In the genomic region with DNA sequence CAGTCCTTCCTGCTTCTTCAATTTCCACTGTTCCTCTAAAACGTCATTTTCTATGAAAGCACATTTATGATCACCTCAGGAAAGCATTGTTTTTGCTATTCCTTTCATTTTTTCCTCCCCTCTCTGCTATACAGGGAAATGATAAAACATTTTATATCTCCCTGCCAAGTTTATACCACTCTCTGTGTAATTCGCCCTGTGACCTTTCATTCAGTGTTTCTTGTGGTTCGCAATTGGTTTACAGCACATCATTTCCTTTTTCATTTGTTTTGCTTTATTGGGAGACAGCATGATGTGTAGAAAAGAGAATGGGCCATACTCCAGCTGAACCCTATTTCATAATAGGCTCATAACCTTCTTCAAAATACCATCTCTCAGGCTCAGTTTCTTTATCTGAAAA, we compare ENCODE assay signal across 15 cellular contexts.
DNase-seq lines count a peak whose midpoint lies in the region; ATAC-seq and TF ChIP-seq lines count a peak whose summit lies in the region.
"Had no signal": no experiment of that assay in that cellular context is flagged by ENCODE, and none has a peak within 500 bp of the region (broad histone marks: within the 10 kb centered on the region; RNA-seq: fewer than 3 reads in every experiment).

No MANE protein-coding gene starts in this region.

- no peaks in the 10 kb centered on the region for H3K36me3 ChIP-seq in transverse colon

- H3K27ac Mint-ChIP-seq in activated CD8-positive, alpha-beta T cell treated with anti-CD3 and anti-CD28 coated beads for 36 hours = no peak overlapping the region
- H3K27ac Mint-ChIP-seq in activated CD8-positive, alpha-beta T cell treated with anti-CD3 and anti-CD28 coated beads, Interleukin-2, amount 10 ng/mL, durations not matched to agents 7 days and 5 days = no peak overlapping the region

- H3K27me3 Mint-ChIP-seq in activated CD8-positive, alpha-beta T cell treated with anti-CD3 and anti-CD28 coated beads for 36 hours = peaks cover 8% of the 10 kb centered on the region
- H3K27me3 Mint-ChIP-seq in activated CD8-positive, alpha-beta T cell treated with anti-CD3 and anti-CD28 coated beads, Interleukin-2, amount 10 ng/mL, durations not matched to agents 7 days and 5 days (ENCODE audit: low read depth) = peaks cover 7% of the 10 kb centered on the region

- ATAC-seq in activated CD8-positive, alpha-beta T cell treated with anti-CD3 and anti-CD28 coated beads for 36 hours = peak; percentile 58
- no peak for ATAC-seq in activated CD8-positive, alpha-beta T cell treated with anti-CD3 and anti-CD28 coated beads, Interleukin-2, amount 10 ng/mL, durations not matched to agents 7 days and 5 days

- in situ Hi-C loops in transverse colon (cut with MboI; ENCODE audit: low pct_ligation_motif_present in 1 of 4, low pct_unique_long_range_greater_than_20kb in 1 of 4, low sequenced_read_pairs in 3 of 4) = no loop called here

- TF ChIP-seq CTCF in activated CD8-positive, alpha-beta T cell treated with anti-CD3 and anti-CD28 coated beads for 36 hours (IDR thresholded peaks at IDR 0.05) = no peak
- TF ChIP-seq CTCF in transverse colon (IDR thresholded peaks at IDR 0.05) (no peak), GM10248 (IDR thresholded peaks at IDR 0.05; ENCODE audit: control extremely low read depth, extremely low read depth, low read depth, missing control alignments) (no peak)

- H3K4me3 ChIP-seq in transverse colon = no peak overlapping the region
- H3K4me3 ChIP-seq: skin epidermis, testis had no signal

- CTCF ChIA-PET in activated CD8-positive, alpha-beta T cell treated with anti-CD3 and anti-CD28 coated beads for 36 hours (lab: Charles Lee) = no interaction called here
- CTCF ChIA-PET in activated CD8-positive, alpha-beta T cell treated with anti-CD3 and anti-CD28 coated beads, Interleukin-2, amount 10 ng/mL, durations not matched to agents 7 days and 5 days (lab: Charles Lee) = no interaction called here
- CTCF ChIA-PET in GM10248 (lab: Yijun Ruan, JAX) = interaction anchor here (0.6 to 1.5 kb wide), 5 partner anchors 9 to 15 kb away, joined by 3 to 4 read pairs (median 3); no protein-coding TSS in a partner anchor

- no peaks in the 10 kb centered on the region for H3K9me3 ChIP-seq in transverse colon
- H3K9me3 ChIP-seq: testis had no signal

- no peaks in the 10 kb centered on the region for H3K36me3 Mint-ChIP-seq in activated CD8-positive, alpha-beta T cell treated with anti-CD3 and anti-CD28 coated beads for 36 hours (ENCODE audit: low read depth)
- H3K36me3 Mint-ChIP-seq in activated CD8-positive, alpha-beta T cell treated with anti-CD3 and anti-CD28 coated beads, Interleukin-2, amount 10 ng/mL, durations not matched to agents 7 days and 5 days (ENCODE audit: low read depth) = no peaks in the 10 kb centered on the region
- H3K36me3 Mint-ChIP-seq: natural killer cell had no signal

- intact Hi-C loops in activated CD8-positive, alpha-beta T cell treated with anti-CD3 and anti-CD28 coated beads for 36 hours (cut with micrococcal nuclease) = no loop called here
- intact Hi-C loops in transverse colon (cut with DNase I; ENCODE audit: low total_unique reads) = no loop called here

- POLR2A ChIA-PET in activated CD8-positive, alpha-beta T cell treated with anti-CD3 and anti-CD28 coated beads for 36 hours (lab: Charles Lee) = no interaction called here
- POLR2A ChIA-PET in activated CD8-positive, alpha-beta T cell treated with anti-CD3 and anti-CD28 coated beads, Interleukin-2, amount 10 ng/mL, durations not matched to agents 7 days and 5 days (lab: Charles Lee) = no interaction called here
- POLR2A ChIA-PET in GM10248 (lab: Yijun Ruan, JAX) = no interaction called here

- no peak overlapping the region for H3K4me3 Mint-ChIP-seq in activated CD8-positive, alpha-beta T cell treated with anti-CD3 and anti-CD28 coated beads for 36 hours
- no peak overlapping the region for H3K4me3 Mint-ChIP-seq in activated CD8-positive, alpha-beta T cell treated with anti-CD3 and anti-CD28 coated beads, Interleukin-2, amount 10 ng/mL, durations not matched to agents 7 days and 5 days
- H3K4me3 Mint-ChIP-seq: natural killer cell had no signal

- no peak for DNase-seq in activated CD8-positive, alpha-beta T cell treated with anti-CD3 and anti-CD28 coated beads for 36 hours
- DNase-seq in activated CD8-positive, alpha-beta T cell treated with anti-CD3 and anti-CD28 coated beads, Interleukin-2, amount 10 ng/mL, durations not matched to agents 7 days and 5 days = no peak
- DNase-seq in astrocyte of the hippocampus (ENCODE audit: low read depth, low spot score) (peak; percentile 21), iris pigment epithelial cell (ENCODE audit: low read depth) (peak; percentile 93), transverse colon (no peak), NCI-H510A (lab: John Stamatoyannopoulos, UW) (no peak), ecto neural progenitor cell (ENCODE audit: low spot score) (no peak), GM10248 (ENCODE audit: extremely low spot score) (no peak)
- DNase-seq: activated CD4-positive, CD25-positive, alpha-beta regulatory T cell treated with anti-CD3 and anti-CD28 coated beads, Interleukin-2, amount 50 U/mL, for 72 hours; effector memory CD4-positive, alpha-beta T cell; head of caudate nucleus; natural killer cell; SW 1271; testis had no signal

- H3K4me1 Mint-ChIP-seq in activated CD8-positive, alpha-beta T cell treated with anti-CD3 and anti-CD28 coated beads for 36 hours (ENCODE audit: low read depth) = peaks cover 8% of the 10 kb centered on the region
- peaks cover 9% of the 10 kb centered on the region for H3K4me1 Mint-ChIP-seq in activated CD8-positive, alpha-beta T cell treated with anti-CD3 and anti-CD28 coated beads, Interleukin-2, amount 10 ng/mL, durations not matched to agents 7 days and 5 days (ENCODE audit: low read depth)

- H3K27me3 ChIP-seq in transverse colon = no peaks in the 10 kb centered on the region
- H3K27me3 ChIP-seq: testis had no signal

- no peak for TF ChIP-seq POLR2A in transverse colon (IDR thresholded peaks at IDR 0.05)

- H3K9me3 Mint-ChIP-seq in activated CD8-positive, alpha-beta T cell treated with anti-CD3 and anti-CD28 coated beads for 36 hours = no peaks in the 10 kb centered on the region
- H3K9me3 Mint-ChIP-seq in activated CD8-positive, alpha-beta T cell treated with anti-CD3 and anti-CD28 coated beads, Interleukin-2, amount 10 ng/mL, durations not matched to agents 7 days and 5 days (ENCODE audit: insufficient read depth) = no peaks in the 10 kb centered on the region
- H3K9me3 Mint-ChIP-seq: natural killer cell had no signal

- H3K4me1 ChIP-seq in transverse colon = peaks cover 6 to 41% (median 11%) of the 10 kb centered on the region in 4 donors
- H3K4me1 ChIP-seq: testis had no signal

- no peak for TF ChIP-seq EP300 in transverse colon (IDR thresholded peaks at IDR 0.05; ENCODE audit: low read depth)

- WGBS in transverse colon (ENCODE audit: low coverage in 1 of 2), 2 donors = 20 to 27% methylated on average over 3 of the region's 3 CpGs

- peak overlapping the region; percentile 3 to 74 (median 62) for H3K27ac ChIP-seq in transverse colon
- H3K27ac ChIP-seq: testis had no signal

Comparison
In these comparisons a context has a peak if more than half of its experiments do, and no peak if none do; other contexts are left out.
1. DNase-seq: peak in astrocyte of the hippocampus (single experiment) and iris pigment epithelial cell (single experiment); none in activated CD8-positive, alpha-beta T cell treated with anti-CD3 and anti-CD28 coated beads for 36 hours (single experiment), activated CD8-positive, alpha-beta T cell treated with anti-CD3 and anti-CD28 coated beads, Interleukin-2, amount 10 ng/mL, durations not matched to agents 7 days and 5 days (single experiment), transverse colon (single experiment), NCI-H510A (single experiment), ecto neural progenitor cell (single experiment) and GM10248 (single experiment).